In the genomic region with DNA sequence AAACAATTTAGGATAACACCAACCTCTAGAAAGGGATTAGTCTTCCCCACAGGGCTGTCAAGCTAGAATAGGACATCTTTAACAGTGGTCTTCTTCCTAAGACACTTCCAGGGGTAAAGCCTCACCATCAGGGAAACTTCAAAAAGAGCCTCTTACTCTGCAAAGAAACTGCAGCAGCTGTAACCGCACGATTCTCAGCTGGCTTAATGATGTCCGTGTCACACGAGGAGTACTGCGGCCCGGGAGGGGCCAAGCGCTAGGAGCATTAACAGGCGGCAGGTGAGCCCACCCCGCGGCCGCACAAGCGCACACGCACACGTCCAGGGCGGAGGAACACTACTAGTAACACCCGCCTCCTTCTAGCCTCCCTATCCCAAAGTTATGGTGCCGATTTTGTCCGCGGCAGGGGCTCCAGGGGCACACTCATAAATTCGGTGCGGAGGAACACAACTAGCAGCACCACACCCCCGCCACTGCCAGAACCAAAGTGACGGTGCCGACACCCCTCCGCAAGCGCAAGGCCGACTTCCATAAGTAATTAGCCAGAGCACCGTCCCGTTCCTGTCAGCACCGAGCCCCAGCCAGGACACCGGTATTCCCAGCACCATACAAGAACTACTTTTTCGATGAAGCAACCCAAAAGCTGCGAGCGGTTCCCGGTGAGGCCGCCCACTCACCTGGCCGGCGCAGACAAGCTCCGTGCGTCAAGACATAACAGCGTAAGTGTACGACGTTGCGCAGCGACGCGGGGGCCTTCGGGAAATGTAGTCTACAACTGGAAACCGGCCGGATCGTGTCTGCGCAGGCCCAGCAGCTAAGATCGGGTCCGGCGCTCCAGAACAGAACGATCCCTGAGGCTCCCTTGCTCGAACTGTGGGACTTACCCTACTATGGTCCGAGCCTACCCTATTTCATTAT, we compare ENCODE assay signal across 8 cellular contexts.
A peak's percentile ranks its signal among the peaks of the same experiment; 100 is the strongest.
DNase-seq lines count a peak whose midpoint lies in the region; ATAC-seq and TF ChIP-seq lines count a peak whose summit lies in the region.

A gene (plus strand): TSS at position 813 of the 918 bp plus-strand sequence. CDS start 3,572 bp downstream, outside the sequence.
A gene (minus strand): TSS at position 729 of the 918 bp plus-strand sequence. CDS start 8,116 bp downstream, outside the sequence.

- DNase-seq in AG10803 (ENCODE audit: low read depth) (peak; percentile 89), NCI-H510A treated with DMSO at 0.1 percent for 48 hours (lab: John Stamatoyannopoulos, UW) (peak; percentile 93), dedifferentiated amniotic fluid mesenchymal stem cell (ENCODE audit: extremely low spot score) (peak; percentile 96), left kidney (ENCODE audit: low read depth, low spot score) (peak; percentile 98)
- peak; percentile 80 to 92 for DNase-seq in activated CD4-positive, alpha-beta T cell treated with anti-CD3 and anti-CD28 coated beads, Interleukin-2, amount 50 U/mL, for 24 hours (ENCODE audit: low read depth in 1 of 2, low spot score in 1 of 2)
- DNase-seq in stimulated activated CD4-positive, alpha-beta T cell treated with anti-CD3 and anti-CD28 coated beads, Interleukin-1b, Interleukin-23, amount 100 ng/mL, for 48 hours = peak; percentile 94

- ATAC-seq in GM19035 (IDR thresholded peaks at IDR 0.05; ENCODE audit: unreplicated experiment) = peak; percentile 97
- peak; percentile 91 for ATAC-seq in HG03378 (IDR thresholded peaks at IDR 0.05; ENCODE audit: unreplicated experiment)

- peak within 1 kb of the TSS; percentile 85 for H3K4me3 ChIP-seq in AG10803 (ENCODE audit: low read length)

- no peak for TF ChIP-seq CTCF in AG10803 (conservative IDR thresholded peaks at IDR 0.05; ENCODE audit: low read length)

Comparison
In these comparisons a context has a peak if more than half of its experiments do, and no peak if none do; other contexts are left out.
1. Peak in every context shown above with its lines: DNase-seq, ATAC-seq and H3K4me3 ChIP-seq.